Comparison of ENCODE assay signal across 25 cellular contexts in genomic region chr7:123665896-123666295, GRCh38. TPM values are rescaled to one million over a fixed set of nuclear protein-coding genes. Genes with fewer than 3 reads are reported as not detected.
"Had no signal": no experiment of that assay in that cellular context is flagged by ENCODE, and none has a peak within 500 bp of the region (broad histone marks: within the 10 kb centered on the region; RNA-seq: fewer than 3 reads in every experiment).

No MANE protein-coding gene starts in this region.

- H3K27me3 ChIP-seq: ascending aorta, hepatocyte had no signal

- H3K4me3 ChIP-seq: ascending aorta, hepatocyte, prostate gland, tibial nerve had no signal

- H3K27ac ChIP-seq: ascending aorta, epithelial cell of prostate, hepatocyte, prostate gland, tibial nerve, VCaP had no signal

- ATAC-seq: activated CD4-positive, alpha-beta T cell treated with anti-CD3 and anti-CD28 coated beads for 36 hours; activated CD8-positive, alpha-beta memory T cell treated with anti-CD3 and anti-CD28 coated beads, Interleukin-2, amount 10 ng/mL, durations not matched to agents 7 days and 5 days; activated naive CD8-positive, alpha-beta T cell treated with anti-CD3 and anti-CD28 coated beads, Interleukin-2, amount 50 U/mL, for 24 hours; stimulated activated effector memory CD8-positive, alpha-beta T cell treated with anti-CD3 and anti-CD28 coated beads, Interleukin-12 subunit alpha, Interleukin-12 subunit beta, amount 100 ng/mL, for 72 hours had no signal

- H3K4me2 ChIP-seq: hepatocyte had no signal

- H3K4me1 ChIP-seq: ascending aorta, prostate gland, tibial nerve had no signal

- H3K4me1 Mint-ChIP-seq: activated CD4-positive, alpha-beta T cell treated with anti-CD3 and anti-CD28 coated beads for 36 hours; activated CD8-positive, alpha-beta memory T cell treated with anti-CD3 and anti-CD28 coated beads, Interleukin-2, amount 10 ng/mL, durations not matched to agents 7 days and 5 days; activated naive CD8-positive, alpha-beta T cell treated with anti-CD3 and anti-CD28 coated beads, Interleukin-2, amount 50 U/mL, for 24 hours; stimulated activated effector memory CD8-positive, alpha-beta T cell treated with anti-CD3 and anti-CD28 coated beads, Interleukin-12 subunit alpha, Interleukin-12 subunit beta, amount 100 ng/mL, for 72 hours had no signal

- H3K36me3 ChIP-seq: ascending aorta, prostate gland, tibial nerve had no signal

- H3K27ac Mint-ChIP-seq: activated CD4-positive, alpha-beta memory T cell treated with anti-CD3 and anti-CD28 coated beads for 36 hours; activated CD4-positive, alpha-beta T cell treated with anti-CD3 and anti-CD28 coated beads for 36 hours; activated CD8-positive, alpha-beta memory T cell treated with anti-CD3 and anti-CD28 coated beads, Interleukin-2, amount 10 ng/mL, durations not matched to agents 7 days and 5 days; activated naive CD4-positive, alpha-beta T cell treated with anti-CD3 and anti-CD28 coated beads for 36 hours; activated naive CD8-positive, alpha-beta T cell treated with anti-CD3 and anti-CD28 coated beads, Interleukin-2, amount 50 U/mL, for 24 hours; activated T-helper 2 cell treated with anti-CD3 and anti-CD28 coated beads, Interferon-gamma antibody, Interleukin-2, Interleukin-4, amounts not matched to agents 10 μg/mL and 5 μg/mL and 100 μg/mL, durations not matched to agents 14 hours and 24 hours and 36 hours; nephron; stimulated activated effector memory CD8-positive, alpha-beta T cell treated with anti-CD3 and anti-CD28 coated beads, Interleukin-12 subunit alpha, Interleukin-12 subunit beta, amount 100 ng/mL, for 72 hours had no signal

- H3K4me3 Mint-ChIP-seq: activated CD4-positive, alpha-beta memory T cell treated with anti-CD3 and anti-CD28 coated beads for 36 hours; activated CD4-positive, alpha-beta T cell treated with anti-CD3 and anti-CD28 coated beads for 36 hours; activated CD8-positive, alpha-beta memory T cell treated with anti-CD3 and anti-CD28 coated beads, Interleukin-2, amount 10 ng/mL, durations not matched to agents 7 days and 5 days; activated naive CD4-positive, alpha-beta T cell treated with anti-CD3 and anti-CD28 coated beads for 36 hours; activated naive CD8-positive, alpha-beta T cell treated with anti-CD3 and anti-CD28 coated beads, Interleukin-2, amount 50 U/mL, for 24 hours; nephron; stimulated activated effector memory CD8-positive, alpha-beta T cell treated with anti-CD3 and anti-CD28 coated beads, Interleukin-12 subunit alpha, Interleukin-12 subunit beta, amount 100 ng/mL, for 72 hours had no signal

- H3K9me3 Mint-ChIP-seq: activated CD4-positive, alpha-beta memory T cell treated with anti-CD3 and anti-CD28 coated beads for 36 hours; activated naive CD4-positive, alpha-beta T cell treated with anti-CD3 and anti-CD28 coated beads for 36 hours; activated naive CD8-positive, alpha-beta T cell treated with anti-CD3 and anti-CD28 coated beads, Interleukin-2, amount 50 U/mL, for 24 hours; activated T-helper 2 cell treated with anti-CD3 and anti-CD28 coated beads, Interferon-gamma antibody, Interleukin-2, Interleukin-4, amounts not matched to agents 10 μg/mL and 5 μg/mL and 100 μg/mL, durations not matched to agents 14 hours and 24 hours and 36 hours; stimulated activated effector memory CD8-positive, alpha-beta T cell treated with anti-CD3 and anti-CD28 coated beads, Interleukin-12 subunit alpha, Interleukin-12 subunit beta, amount 100 ng/mL, for 72 hours had no signal

- H2AFZ ChIP-seq: hepatocyte had no signal

- FAIRE-seq: bronchial epithelial cell, keratinocyte had no signal

- H3K79me2 ChIP-seq: hepatocyte had no signal

- H3K9me3 ChIP-seq: ascending aorta, prostate gland, tibial nerve had no signal

- DNase-seq: activated CD4-positive, alpha-beta memory T cell treated with anti-CD3 and anti-CD28 coated beads for 36 hours; activated CD4-positive, alpha-beta T cell treated with anti-CD3 and anti-CD28 coated beads for 36 hours; activated CD8-positive, alpha-beta memory T cell treated with anti-CD3 and anti-CD28 coated beads, Interleukin-2, amount 10 ng/mL, durations not matched to agents 7 days and 5 days; activated naive CD4-positive, alpha-beta T cell treated with anti-CD3 and anti-CD28 coated beads for 36 hours; activated naive CD8-positive, alpha-beta T cell treated with anti-CD3 and anti-CD28 coated beads, Interleukin-2, amount 50 U/mL, for 24 hours; activated T-cell treated with anti-CD3 and anti-CD28 coated beads, Interleukin-2, amount 50 U/mL, for 1 hour; occipital lobe; stimulated activated CD4-positive, alpha-beta T cell treated with anti-CD3 and anti-CD28 coated beads, Interleukin-12 subunit alpha, Interleukin-12 subunit beta, amount 100 ng/mL, for 4 hours; stimulated activated CD4-positive, alpha-beta T cell treated with anti-CD3 and anti-CD28 coated beads, Interleukin-2, amount 100 ng/mL, for 24 hours had no signal

- H3K36me3 Mint-ChIP-seq: activated CD4-positive, alpha-beta memory T cell treated with anti-CD3 and anti-CD28 coated beads for 36 hours; activated CD8-positive, alpha-beta memory T cell treated with anti-CD3 and anti-CD28 coated beads, Interleukin-2, amount 10 ng/mL, durations not matched to agents 7 days and 5 days; stimulated activated effector memory CD8-positive, alpha-beta T cell treated with anti-CD3 and anti-CD28 coated beads, Interleukin-12 subunit alpha, Interleukin-12 subunit beta, amount 100 ng/mL, for 72 hours had no signal

RNA-seq across cellular contexts. Expression of gene LMOD2, which starts 10.2 kb away (rescaled TPM):
- total RNA-seq: activated CD4-positive, alpha-beta memory T cell treated with anti-CD3 and anti-CD28 coated beads for 36 hours; activated CD4-positive, alpha-beta T cell treated with anti-CD3 and anti-CD28 coated beads for 36 hours; activated CD8-positive, alpha-beta memory T cell treated with anti-CD3 and anti-CD28 coated beads, Interleukin-2, amount 10 ng/mL, durations not matched to agents 7 days and 5 days; activated naive CD4-positive, alpha-beta T cell treated with anti-CD3 and anti-CD28 coated beads for 36 hours; activated T-helper 2 cell treated with anti-CD3 and anti-CD28 coated beads, Interferon-gamma antibody, Interleukin-2, Interleukin-4, amounts not matched to agents 10 μg/mL and 5 μg/mL and 100 μg/mL, durations not matched to agents 14 hours and 24 hours and 36 hours; ascending aorta; bronchial epithelial cell; dermis microvascular lymphatic vessel endothelial cell; hepatocyte; liver; mesenteric fat pad; occipital lobe; subcutaneous adipose tissue; T-helper 1 cell treated with Interleukin-12 subunit alpha and Interleukin-12 subunit beta and Interleukin-4 antibody, amounts not matched to agents 30 ng/mL and 1 ng/mL, for 36 hours; tibial nerve had no signal
- polyA plus RNA-seq: hepatocyte, keratinocyte, liver had no signal
